In the genomic region with DNA sequence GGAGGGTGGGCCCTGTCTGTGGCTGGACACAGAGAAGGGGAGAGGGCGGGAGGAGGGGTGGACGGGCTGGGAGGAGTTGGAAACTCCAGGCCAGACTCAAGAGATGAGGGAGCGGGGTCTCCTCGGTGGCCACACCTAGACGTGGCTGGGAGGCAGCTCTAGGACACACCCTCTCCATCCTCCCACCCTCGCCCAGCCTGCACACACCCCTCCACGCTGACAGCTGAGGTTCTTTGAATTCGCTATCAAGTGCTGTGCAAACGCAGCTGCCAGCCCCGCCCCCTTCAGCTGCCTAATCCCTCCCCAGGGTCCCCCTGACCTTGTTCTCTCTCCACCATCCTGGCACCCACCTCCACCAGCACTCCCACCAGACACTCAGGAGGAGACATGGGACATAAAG, we compare ENCODE assay signal across 17 cellular contexts. TPM values are rescaled to one million over a fixed set of nuclear protein-coding genes. Genes with fewer than 3 reads are reported as not detected.
A peak's percentile ranks its signal among the peaks of the same experiment; 100 is the strongest.
DNase-seq lines count a peak whose midpoint lies in the region; ATAC-seq and TF ChIP-seq lines count a peak whose summit lies in the region.
"Had no signal": no experiment of that assay in that cellular context is flagged by ENCODE, and none has a peak within 500 bp of the region (broad histone marks: within the 10 kb centered on the region; RNA-seq: fewer than 3 reads in every experiment).

No MANE protein-coding gene starts in this region.

- intact Hi-C loops in esophagus squamous epithelium (cut with DNase I), result no loop called here

- DNase-seq in NCI-H1105 treated with DMSO at 0.1 percent for 48 hours (lab: John Stamatoyannopoulos, UW) (peak; percentile 80), NCI-H2227 (lab: John Stamatoyannopoulos, UW; ENCODE audit: unreplicated experiment) (peak; percentile 74), endodermal cell (peak; percentile 61), esophagus squamous epithelium (lab: John Stamatoyannopoulos, UW) (no peak), SW 1271 (lab: John Stamatoyannopoulos, UW) (no peak)
- DNase-seq in stimulated activated CD4-positive, alpha-beta T cell treated with anti-CD3 and anti-CD28 coated beads, Interleukin-4, amount 100 ng/mL, for 4 hours, result no peak
- DNase-seq: activated B cell treated with CpG ODN at 0.5 μM for 24 hours, caudate nucleus, gastrocnemius medialis, mesendoderm, MG63, occipital lobe had no signal

- no peaks in the 10 kb centered on the region for H3K9me3 ChIP-seq in BLaER1 treated with 17β-estradiol and CSF1 and Interleukin-3, amounts not matched to agents 10 nM and 100 nM (replicated peaks in 1 of 11)
- H3K9me3 ChIP-seq in endodermal cell (ENCODE audit: control insufficient read depth, low read length) (no peaks in the 10 kb centered on the region), esophagus squamous epithelium (no peaks in the 10 kb centered on the region)
- H3K9me3 ChIP-seq: gastrocnemius medialis, MG63 had no signal

- H3K9me3 Mint-ChIP-seq in endodermal cell, result no peaks in the 10 kb centered on the region
- H3K9me3 Mint-ChIP-seq: activated B cell treated with CpG ODN at 0.5 μM for 24 hours; activated naive CD4-positive, alpha-beta T cell treated with anti-CD3 and anti-CD28 coated beads, Interleukin-2, amount 50 U/mL, for 24 hours had no signal

- H3K27me3 Mint-ChIP-seq in endodermal cell (ENCODE audit: insufficient read depth), result no peaks in the 10 kb centered on the region
- H3K27me3 Mint-ChIP-seq: activated naive CD4-positive, alpha-beta T cell treated with anti-CD3 and anti-CD28 coated beads, Interleukin-2, amount 50 U/mL, for 24 hours had no signal

- H3K4me1 ChIP-seq in BLaER1 treated with 17β-estradiol and CSF1 and Interleukin-3, amounts not matched to agents 10 nM and 100 nM, result peaks cover 7 to 31% (median 18%) of the 10 kb centered on the region in 10 experiments; a peak in 18 of 20 replicates
- H3K4me1 ChIP-seq in endodermal cell (ENCODE audit: control insufficient read depth, insufficient read depth, low read length), result no peaks in the 10 kb centered on the region
- no peaks in the 10 kb centered on the region for H3K4me1 ChIP-seq in esophagus squamous epithelium
- H3K4me1 ChIP-seq: gastrocnemius medialis had no signal

- H3K27ac Mint-ChIP-seq in endodermal cell, result no peak overlapping the region
- H3K27ac Mint-ChIP-seq: activated B cell treated with CpG ODN at 0.5 μM for 24 hours; activated naive CD4-positive, alpha-beta T cell treated with anti-CD3 and anti-CD28 coated beads, Interleukin-2, amount 50 U/mL, for 24 hours had no signal

- H3K36me3 Mint-ChIP-seq in endodermal cell (ENCODE audit: low read depth), result no peaks in the 10 kb centered on the region
- H3K36me3 Mint-ChIP-seq: activated naive CD4-positive, alpha-beta T cell treated with anti-CD3 and anti-CD28 coated beads, Interleukin-2, amount 50 U/mL, for 24 hours had no signal

- peaks cover 6% of the 10 kb centered on the region for H3K4me1 Mint-ChIP-seq in endodermal cell
- H3K4me1 Mint-ChIP-seq: activated B cell treated with CpG ODN at 0.5 μM for 24 hours had no signal

- no peaks in the 10 kb centered on the region for H3K36me3 ChIP-seq in BLaER1 treated with 17β-estradiol and CSF1 and Interleukin-3, amounts not matched to agents 10 nM and 100 nM
- H3K36me3 ChIP-seq in endodermal cell (ENCODE audit: control insufficient read depth, insufficient read depth, low read length) (no peaks in the 10 kb centered on the region), esophagus squamous epithelium (no peaks in the 10 kb centered on the region)
- H3K36me3 ChIP-seq: gastrocnemius medialis, MG63 had no signal

- WGBS in endodermal cell (ENCODE audit: insufficient coverage in 1 of 2, insufficient read length in 1 of 2), 2 experiments, result 57 to 58% methylated on average over 5 to 10 of the region's 10 CpGs
- WGBS in esophagus squamous epithelium, 2 donors, result 55 to 56% methylated on average over 3 to 5 of the region's 10 CpGs

- ATAC-seq in HG03025 (IDR thresholded peaks at IDR 0.05; ENCODE audit: low FRiP score, unreplicated experiment), result no peak
- ATAC-seq: gastrocnemius medialis had no signal

- no peak overlapping the region for H3K9ac ChIP-seq in BLaER1 treated with 17β-estradiol and CSF1 and Interleukin-3, amounts not matched to agents 10 nM and 100 nM
- H3K9ac ChIP-seq in endodermal cell (ENCODE audit: extremely low read depth, low read length, poor library complexity, severe bottlenecking), result no peak overlapping the region

- TF ChIP-seq POLR2A in esophagus squamous epithelium (IDR thresholded peaks at IDR 0.05), result no peak

- H3K27me3 ChIP-seq in BLaER1 treated with 17β-estradiol and CSF1 and Interleukin-3, amounts not matched to agents 10 nM and 100 nM, result no peaks in the 10 kb centered on the region
- H3K27me3 ChIP-seq in endodermal cell (ENCODE audit: control insufficient read depth, insufficient read depth, low read length, poor library complexity, severe bottlenecking), result no peaks in the 10 kb centered on the region
- H3K27me3 ChIP-seq in esophagus squamous epithelium, result no peaks in the 10 kb centered on the region
- H3K27me3 ChIP-seq: gastrocnemius medialis, MG63 had no signal

- TF ChIP-seq CTCF in endodermal cell (conservative IDR thresholded peaks at IDR 0.05), result no peak
- TF ChIP-seq CTCF in esophagus squamous epithelium (IDR thresholded peaks at IDR 0.05), result no peak

- H4K20me1 ChIP-seq in BLaER1 treated with 17β-estradiol and CSF1 and Interleukin-3, amounts not matched to agents 10 nM and 100 nM, result no peaks in the 10 kb centered on the region

- no peak overlapping the region for H3K27ac ChIP-seq in BLaER1 treated with 17β-estradiol and CSF1 and Interleukin-3, amounts not matched to agents 10 nM and 100 nM
- no peak overlapping the region for H3K27ac ChIP-seq in endodermal cell (ENCODE audit: low read depth, low read length)
- H3K27ac ChIP-seq in esophagus squamous epithelium, result no peak overlapping the region
- H3K27ac ChIP-seq: gastrocnemius medialis, skin epidermis had no signal

- H3K4me3 Mint-ChIP-seq in endodermal cell, result no peak overlapping the region
- H3K4me3 Mint-ChIP-seq: activated B cell treated with CpG ODN at 0.5 μM for 24 hours; activated naive CD4-positive, alpha-beta T cell treated with anti-CD3 and anti-CD28 coated beads, Interleukin-2, amount 50 U/mL, for 24 hours had no signal

- H3K4me3 ChIP-seq in BLaER1 treated with 17β-estradiol and CSF1 and Interleukin-3, amounts not matched to agents 10 nM and 100 nM, result no peak overlapping the region
- H3K4me3 ChIP-seq in endodermal cell (ENCODE audit: low read length) (no peak overlapping the region), esophagus squamous epithelium (no peak overlapping the region)
- H3K4me3 ChIP-seq: gastrocnemius medialis, MG63, skin epidermis had no signal

- H3K4me2 ChIP-seq in BLaER1 treated with 17β-estradiol and CSF1 and Interleukin-3, amounts not matched to agents 10 nM and 100 nM, result peak overlapping the region in 7 of 11 experiments; percentile 13 to 51 (median 38); a peak in 11 of 22 replicates

RNA-seq across cellular contexts. Expression of gene DNAH17, which starts 48.7 kb away (rescaled TPM):
- total RNA-seq in endodermal cell (under 1 TPM; 0.13 to 0.64 TPM), esophagus squamous epithelium (under 1 TPM in 2 of 4 donors, not detected in 2; 0.19 to 0.31 TPM)
- not detected for polyA plus RNA-seq in endodermal cell (2013, experiment 1 of 2)
- polyA plus RNA-seq in endodermal cell (2013, experiment 2 of 2), result 0.12 TPM
- total RNA-seq: HT1080 had no signal

Comparison
In these comparisons a context has a peak if more than half of its experiments do, and no peak if none do; other contexts are left out.
1. DNase-seq: peak in NCI-H1105 treated with DMSO at 0.1 percent for 48 hours (single experiment), NCI-H2227 (single experiment) and endodermal cell (single experiment); none in esophagus squamous epithelium (single experiment), stimulated activated CD4-positive, alpha-beta T cell treated with anti-CD3 and anti-CD28 coated beads, Interleukin-4, amount 100 ng/mL, for 4 hours (0 of 2) and SW 1271 (0 of 2).